8 cellular contexts compared by ENCODE assay signal in the genomic region with DNA sequence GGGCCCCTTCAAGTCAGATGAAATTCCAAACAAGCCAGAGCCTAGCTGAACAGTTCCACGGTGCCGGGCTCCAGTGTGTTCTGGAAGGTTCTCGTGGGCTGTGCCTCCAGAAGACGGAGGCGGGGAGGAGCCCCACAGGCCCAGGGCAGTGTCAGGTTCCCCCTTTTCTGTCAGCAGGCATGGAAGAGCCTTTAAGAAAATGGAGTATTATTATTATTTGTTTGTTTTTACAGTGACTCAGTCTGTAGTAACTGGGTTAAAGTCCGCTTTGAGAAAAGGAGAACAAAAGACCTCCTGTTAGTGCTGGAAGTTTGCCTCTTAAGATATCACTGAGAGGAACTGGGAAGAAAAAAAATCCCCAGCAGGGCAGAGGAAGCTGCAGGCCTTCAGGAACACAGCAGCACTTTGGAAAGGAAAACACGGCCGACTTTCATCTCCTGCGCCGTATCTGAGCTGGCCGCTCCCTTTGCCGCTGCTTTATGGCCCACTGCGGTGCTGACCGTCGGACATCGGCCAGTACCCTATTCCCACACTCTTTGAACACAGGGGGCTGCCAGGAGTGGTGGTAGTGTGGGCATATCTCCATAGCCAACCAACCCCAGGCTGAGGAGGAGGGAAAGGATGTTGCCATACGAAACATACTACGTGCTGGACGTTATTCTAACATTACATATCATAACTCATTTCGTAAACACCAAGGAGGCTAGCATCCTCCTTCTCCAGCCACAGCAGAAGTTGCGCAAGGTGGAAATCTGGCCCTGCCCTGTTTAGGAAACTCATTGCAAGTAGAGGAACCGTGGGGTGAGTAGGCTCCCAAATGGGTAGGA.
DNase-seq lines count a peak whose midpoint lies in the region; ATAC-seq and TF ChIP-seq lines count a peak whose summit lies in the region.

No MANE protein-coding gene starts in this region.

- ATAC-seq in activated CD4-positive, alpha-beta T cell treated with anti-CD3 and anti-CD28 coated beads for 36 hours = no peak
- ATAC-seq in HG03159 (IDR thresholded peaks at IDR 0.05; ENCODE audit: unreplicated experiment) = no peak

- DNase-seq in NCI-H460 (ENCODE audit: extremely low read depth, low read depth) (peak; percentile 89), medulla oblongata (ENCODE audit: extremely low spot score) (peak; percentile 79), type B pancreatic cell (ENCODE audit: extremely low spot score, unreplicated experiment) (no peak), NCI-H748 treated with DMSO at 0.1 percent for 48 hours (lab: John Stamatoyannopoulos, UW) (no peak)
- DNase-seq in activated CD4-positive, alpha-beta T cell treated with anti-CD3 and anti-CD28 coated beads for 36 hours = no peak
- no peak for DNase-seq in activated CD8-positive, alpha-beta memory T cell treated with anti-CD3 and anti-CD28 coated beads, Interleukin-2, amount 50 U/mL, for 4 hours

- H3K36me3 Mint-ChIP-seq in dendritic cell treated with granulocyte-macrophage colony-stimulating factor and Interleukin-4, amounts not matched to agents 40 ng/mL and 50 ng/mL, for 4 days (ENCODE audit: low read depth) = no peaks in the 10 kb centered on the region
- H3K36me3 Mint-ChIP-seq in type B pancreatic cell = peaks cover 9% of the 10 kb centered on the region
- no peaks in the 10 kb centered on the region for H3K36me3 Mint-ChIP-seq in activated CD4-positive, alpha-beta T cell treated with anti-CD3 and anti-CD28 coated beads for 36 hours (ENCODE audit: low read depth)

- TF ChIP-seq CTCF in type B pancreatic cell (conservative IDR thresholded peaks at IDR 0.05) = no peak

- peaks cover 70% of the 10 kb centered on the region for H3K4me1 Mint-ChIP-seq in dendritic cell treated with granulocyte-macrophage colony-stimulating factor and Interleukin-4, amounts not matched to agents 40 ng/mL and 50 ng/mL, for 4 days (ENCODE audit: low read depth)
- H3K4me1 Mint-ChIP-seq in type B pancreatic cell (ENCODE audit: unreplicated experiment) = peaks cover 67% of the 10 kb centered on the region
- peaks cover 7% of the 10 kb centered on the region for H3K4me1 Mint-ChIP-seq in activated CD4-positive, alpha-beta T cell treated with anti-CD3 and anti-CD28 coated beads for 36 hours

- no peaks in the 10 kb centered on the region for H3K9me3 Mint-ChIP-seq in dendritic cell treated with granulocyte-macrophage colony-stimulating factor and Interleukin-4, amounts not matched to agents 40 ng/mL and 50 ng/mL, for 4 days
- no peaks in the 10 kb centered on the region for H3K9me3 Mint-ChIP-seq in type B pancreatic cell
- no peaks in the 10 kb centered on the region for H3K9me3 Mint-ChIP-seq in activated CD4-positive, alpha-beta T cell treated with anti-CD3 and anti-CD28 coated beads for 36 hours (ENCODE audit: low read depth)

- CTCF ChIA-PET in activated CD4-positive, alpha-beta T cell treated with anti-CD3 and anti-CD28 coated beads for 36 hours (lab: Charles Lee) = interaction anchor here (0.6 kb wide), 1 partner anchor 1742 kb away, joined by 3 read pairs; no protein-coding TSS in a partner anchor

- peak overlapping the region; percentile 70 for H3K4me3 Mint-ChIP-seq in dendritic cell treated with granulocyte-macrophage colony-stimulating factor and Interleukin-4, amounts not matched to agents 40 ng/mL and 50 ng/mL, for 4 days
- peak overlapping the region; percentile 23 for H3K4me3 Mint-ChIP-seq in type B pancreatic cell
- H3K4me3 Mint-ChIP-seq in activated CD4-positive, alpha-beta T cell treated with anti-CD3 and anti-CD28 coated beads for 36 hours = no peak overlapping the region

- POLR2A ChIA-PET in activated CD4-positive, alpha-beta T cell treated with anti-CD3 and anti-CD28 coated beads for 36 hours (lab: Charles Lee) = no interaction called here

- H3K27ac Mint-ChIP-seq in dendritic cell treated with granulocyte-macrophage colony-stimulating factor and Interleukin-4, amounts not matched to agents 40 ng/mL and 50 ng/mL, for 4 days = peak overlapping the region; percentile 96
- H3K27ac Mint-ChIP-seq in type B pancreatic cell = peak overlapping the region; percentile 88
- no peak overlapping the region for H3K27ac Mint-ChIP-seq in activated CD4-positive, alpha-beta T cell treated with anti-CD3 and anti-CD28 coated beads for 36 hours

- no peaks in the 10 kb centered on the region for H3K27me3 Mint-ChIP-seq in dendritic cell treated with granulocyte-macrophage colony-stimulating factor and Interleukin-4, amounts not matched to agents 40 ng/mL and 50 ng/mL, for 4 days
- no peaks in the 10 kb centered on the region for H3K27me3 Mint-ChIP-seq in type B pancreatic cell
- H3K27me3 Mint-ChIP-seq in activated CD4-positive, alpha-beta T cell treated with anti-CD3 and anti-CD28 coated beads for 36 hours = no peaks in the 10 kb centered on the region

- intact Hi-C loops in dendritic cell treated with granulocyte-macrophage colony-stimulating factor and Interleukin-4, amounts not matched to agents 40 ng/mL and 50 ng/mL, for 4 days (cut with micrococcal nuclease) = loop anchor here (1.0 to 5.0 kb wide), 2 partner anchors 21 to 83 kb away; no protein-coding TSS in a partner anchor
- intact Hi-C loops in activated CD4-positive, alpha-beta T cell treated with anti-CD3 and anti-CD28 coated beads for 36 hours (cut with DNase I, micrococcal nuclease) = no loop called here

Comparison
In these comparisons a context has a peak if more than half of its experiments do, and no peak if none do; other contexts are left out.
1. DNase-seq: peak in NCI-H460 (single experiment) and medulla oblongata (single experiment); none in type B pancreatic cell (single experiment), activated CD4-positive, alpha-beta T cell treated with anti-CD3 and anti-CD28 coated beads for 36 hours (single experiment), NCI-H748 treated with DMSO at 0.1 percent for 48 hours (single experiment) and activated CD8-positive, alpha-beta memory T cell treated with anti-CD3 and anti-CD28 coated beads, Interleukin-2, amount 50 U/mL, for 4 hours (single experiment).